In genomic region chr5:43773032-43773830, GRCh38 we compare ENCODE assay signal across 11 cellular contexts.
DNase-seq lines count a peak whose midpoint lies in the region; ATAC-seq, FAIRE-seq and TF ChIP-seq lines count a peak whose summit lies in the region.
"Had no signal": no experiment of that assay in that cellular context is flagged by ENCODE, and none has a peak within 500 bp of the region (broad histone marks: within the 10 kb centered on the region; RNA-seq: fewer than 3 reads in every experiment).

No MANE protein-coding gene starts in this region.

- H3K27ac ChIP-seq in keratinocyte (ENCODE audit: control insufficient read depth, insufficient read depth, low read length) (peak overlapping the region; percentile 99), uterus (no peak overlapping the region)

- H3K9me3 Mint-ChIP-seq in activated naive CD8-positive, alpha-beta T cell treated with anti-CD3 and anti-CD28 coated beads for 36 hours, result no peaks in the 10 kb centered on the region

- dilution Hi-C loops in keratinocyte (cut with MboI; ENCODE audit: extremely low pct_ligation_motif_present, low sequenced_read_pairs), result no loop called here

- H3K27ac Mint-ChIP-seq in activated naive CD8-positive, alpha-beta T cell treated with anti-CD3 and anti-CD28 coated beads for 36 hours, result peak overlapping the region; percentile 90

- H3K27me3 Mint-ChIP-seq in activated naive CD8-positive, alpha-beta T cell treated with anti-CD3 and anti-CD28 coated beads for 36 hours, result peaks cover 2% of the 10 kb centered on the region

- no peaks in the 10 kb centered on the region for H4K20me1 ChIP-seq in keratinocyte (ENCODE audit: control insufficient read depth, extremely low read depth, insufficient read depth, low read length)

- peak; percentile 77 for FAIRE-seq in keratinocyte (lab: Jason Lieb, UNC)

- H3K4me3 Mint-ChIP-seq in activated naive CD8-positive, alpha-beta T cell treated with anti-CD3 and anti-CD28 coated beads for 36 hours, result no peak overlapping the region

- H2AFZ ChIP-seq in keratinocyte (ENCODE audit: control insufficient read depth, low read length), result peak overlapping the region; percentile 46

- TF ChIP-seq CTCF in keratinocyte (optimal IDR thresholded peaks at IDR 0.05 in 1 of 3, IDR thresholded peaks at IDR 0.05 in 1 of 3, conservative IDR thresholded peaks at IDR 0.05 in 1 of 3; ENCODE audit: extremely low read depth in 1 of 3, insufficient read depth in 2 of 3, low read length in 3 of 3) (no peak), uterus (IDR thresholded peaks at IDR 0.05) (no peak)

- no peaks in the 10 kb centered on the region for H3K9me3 ChIP-seq in keratinocyte (ENCODE audit: control insufficient read depth, low read depth, low read length)
- H3K9me3 ChIP-seq in uterus, result no peaks in the 10 kb centered on the region

- H3K4me1 Mint-ChIP-seq in activated naive CD8-positive, alpha-beta T cell treated with anti-CD3 and anti-CD28 coated beads for 36 hours, result peaks cover 10% of the 10 kb centered on the region

- peaks cover 39% of the 10 kb centered on the region for H3K4me1 ChIP-seq in keratinocyte (ENCODE audit: control insufficient read depth, extremely low read depth, insufficient read depth, low read length)
- no peaks in the 10 kb centered on the region for H3K4me1 ChIP-seq in uterus

- H3K4me2 ChIP-seq in keratinocyte (ENCODE audit: control insufficient read depth, extremely low read depth, insufficient read depth, low read depth, low read length), result peak overlapping the region; percentile 81

- no peaks in the 10 kb centered on the region for H3K9me1 ChIP-seq in keratinocyte (ENCODE audit: control insufficient read depth, extremely low read depth, insufficient read depth, low read length)

- H3K36me3 ChIP-seq in keratinocyte (ENCODE audit: control insufficient read depth in 2 of 2, extremely low read depth in 1 of 2, insufficient read depth in 2 of 2, low read length in 2 of 2) (no peaks in the 10 kb centered on the region), uterus (no peaks in the 10 kb centered on the region)

- DNase-seq in AML-193 (lab: John Stamatoyannopoulos, UW), result peak; percentile 60 to 71
- DNase-seq in HT1080 (ENCODE audit: low read depth), result peak; percentile 71
- DNase-seq in activated naive CD8-positive, alpha-beta T cell treated with anti-CD3 and anti-CD28 coated beads for 36 hours, result no peak
- peak; percentile 49 for DNase-seq in keratinocyte (ENCODE audit: low read depth, low spot score)
- no peak for DNase-seq in uterus
- DNase-seq in NCI-H1694 (lab: John Stamatoyannopoulos, UW), result no peak
- DNase-seq: central memory CD4-positive, alpha-beta T cell; stimulated activated CD4-positive, alpha-beta T cell treated with anti-CD3 and anti-CD28 coated beads, Interleukin-2, amount 100 ng/mL, for 48 hours had no signal

- intact Hi-C loops in uterus (cut with DNase I; ENCODE audit: low total_unique reads), result no loop called here

- no peaks in the 10 kb centered on the region for H3K79me2 ChIP-seq in keratinocyte (ENCODE audit: control insufficient read depth, insufficient read depth, low read length)

- peak overlapping the region in 2 of 3 experiments; percentile 24 to 26 for H3K4me3 ChIP-seq in keratinocyte (ENCODE audit: control insufficient read depth in 2 of 3, extremely low read depth in 1 of 3, insufficient read depth in 2 of 3, low read depth in 1 of 3, low read length in 3 of 3)
- no peak overlapping the region for H3K4me3 ChIP-seq in uterus
- H3K4me3 ChIP-seq: lung had no signal

- peak overlapping the region; percentile 69 for H3K9ac ChIP-seq in keratinocyte (ENCODE audit: control insufficient read depth, extremely low read depth, insufficient read depth, low read length)

- no peaks in the 10 kb centered on the region for H3K36me3 Mint-ChIP-seq in activated naive CD8-positive, alpha-beta T cell treated with anti-CD3 and anti-CD28 coated beads for 36 hours

- ATAC-seq in GM18498 (IDR thresholded peaks at IDR 0.05; ENCODE audit: unreplicated experiment), result no peak
- ATAC-seq in GM18519 (IDR thresholded peaks at IDR 0.05; ENCODE audit: low FRiP score, unreplicated experiment), result no peak

- H3K27me3 ChIP-seq in keratinocyte (ENCODE audit: control insufficient read depth, extremely low read depth, insufficient read depth, low read length) (no peaks in the 10 kb centered on the region), uterus (no peaks in the 10 kb centered on the region)

- no peak for TF ChIP-seq POLR2A in uterus (IDR thresholded peaks at IDR 0.05)

Comparison
In these comparisons a context has a peak if more than half of its experiments do, and no peak if none do; other contexts are left out.
1. DNase-seq: peak in AML-193 (2 of 2), HT1080 (single experiment) and keratinocyte (single experiment); none in activated naive CD8-positive, alpha-beta T cell treated with anti-CD3 and anti-CD28 coated beads for 36 hours (single experiment), uterus (0 of 2) and NCI-H1694 (single experiment).
2. H3K4me3 ChIP-seq: peak in keratinocyte (2 of 3); none in uterus (0 of 2).